22 cellular contexts compared by ENCODE assay signal in the genomic region with DNA sequence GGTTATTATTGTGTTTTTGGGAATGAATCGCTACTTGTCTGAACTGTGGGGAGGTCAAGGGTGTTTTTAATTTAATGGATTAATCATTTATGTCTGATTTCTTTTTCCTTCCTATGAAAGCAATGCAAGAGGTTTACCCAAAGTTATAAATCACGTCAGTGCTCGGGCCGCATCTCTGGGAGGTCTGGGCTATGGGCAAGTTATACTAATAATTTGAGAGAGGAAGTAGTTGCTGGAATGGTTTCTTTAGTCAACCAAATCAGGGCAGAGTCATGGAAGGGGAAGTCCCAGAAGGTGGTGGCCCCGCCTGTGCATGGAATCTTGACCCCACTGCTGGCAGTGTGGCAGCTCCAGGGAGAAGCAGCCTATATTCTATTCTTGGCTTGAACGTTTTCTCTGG.
A peak's percentile ranks its signal among the peaks of the same experiment; 100 is the strongest.
DNase-seq lines count a peak whose midpoint lies in the region; ATAC-seq and TF ChIP-seq lines count a peak whose summit lies in the region.
"Had no signal": no experiment of that assay in that cellular context is flagged by ENCODE, and none has a peak within 500 bp of the region (broad histone marks: within the 10 kb centered on the region; RNA-seq: fewer than 3 reads in every experiment).

No MANE protein-coding gene starts in this region.

- WGBS in aorta, 2 donors, result 81 to 87% methylated on average over 6 of the region's 6 CpGs
- WGBS in psoas muscle, 3 donors, result 73 to 84% (median 81%) methylated on average over 6 of the region's 6 CpGs

- H3K36me3 ChIP-seq in aorta (ENCODE audit: control insufficient read depth in 1 of 2, insufficient read depth in 2 of 2, low read length in 1 of 2), result no peaks in the 10 kb centered on the region
- H3K36me3 ChIP-seq in psoas muscle (ENCODE audit: insufficient read depth in 1 of 2, low read depth in 1 of 2), result no peaks in the 10 kb centered on the region
- H3K36me3 ChIP-seq: thoracic aorta had no signal

- no peaks in the 10 kb centered on the region for H3K27me3 ChIP-seq in aorta (ENCODE audit: control insufficient read depth in 1 of 2, insufficient read depth in 2 of 2, low read length in 1 of 2)
- no peaks in the 10 kb centered on the region for H3K27me3 ChIP-seq in psoas muscle (ENCODE audit: insufficient read depth in 3 of 3, low read length in 2 of 3)

- no peak for TF ChIP-seq CTCF in HFF-Myc (IDR thresholded peaks at IDR 0.05; ENCODE audit: low read depth, low read length, missing control alignments)
- TF ChIP-seq CTCF in psoas muscle (IDR thresholded peaks at IDR 0.05), result no peak

- peak; percentile 48 for ATAC-seq in stimulated activated memory B cell treated with anti-CD40 and anti-IgM and Interleukin-4, amounts not matched to agents 10 μg/mL and 1 μg/mL and 100 μg/mL, for 72 hours
- ATAC-seq in HG03039 (IDR thresholded peaks at IDR 0.05; ENCODE audit: unreplicated experiment) (no peak), aorta (ENCODE audit: low FRiP score) (no peak), psoas muscle (no peak), HG03139 (IDR thresholded peaks at IDR 0.05; ENCODE audit: unreplicated experiment) (no peak)
- ATAC-seq: activated CD8-positive, alpha-beta memory T cell treated with anti-CD3 and anti-CD28 coated beads, Interleukin-2, amount 10 ng/mL, durations not matched to agents 7 days and 5 days had no signal

- H3K27ac ChIP-seq in aorta (ENCODE audit: low read depth in 1 of 2, low read length in 2 of 2) (no peak overlapping the region), psoas muscle (no peak overlapping the region)
- H3K27ac ChIP-seq: PC-9, thoracic aorta had no signal

- H3K36me3 Mint-ChIP-seq in stimulated activated memory B cell treated with anti-CD40 and anti-IgM and Interleukin-4, amounts not matched to agents 10 μg/mL and 1 μg/mL and 100 μg/mL, for 72 hours, result no peaks in the 10 kb centered on the region
- H3K36me3 Mint-ChIP-seq: activated CD8-positive, alpha-beta memory T cell treated with anti-CD3 and anti-CD28 coated beads, Interleukin-2, amount 10 ng/mL, durations not matched to agents 7 days and 5 days; CD8-positive, alpha-beta memory T cell had no signal

- H3K4me1 ChIP-seq in aorta (ENCODE audit: control insufficient read depth in 1 of 2, insufficient read depth in 2 of 2, low read length in 2 of 2), result no peaks in the 10 kb centered on the region
- H3K4me1 ChIP-seq in psoas muscle, result no peaks in the 10 kb centered on the region

- peaks cover 18% of the 10 kb centered on the region for H3K27me3 Mint-ChIP-seq in stimulated activated memory B cell treated with anti-CD40 and anti-IgM and Interleukin-4, amounts not matched to agents 10 μg/mL and 1 μg/mL and 100 μg/mL, for 72 hours

- DNase-seq in HFF-Myc (ENCODE audit: extremely low read depth, low read depth), result peak; percentile 26
- DNase-seq in SKM-1 (lab: John Stamatoyannopoulos, UW; ENCODE audit: unreplicated experiment), result peak; percentile 33
- peak; percentile 28 for DNase-seq in kidney glomerular epithelial cell (lab: John Stamatoyannopoulos, UW)
- no peak for DNase-seq in aorta
- no peak for DNase-seq in psoas muscle
- DNase-seq: activated CD4-positive, alpha-beta T cell treated with anti-CD3 and anti-CD28 coated beads for 4 hours; activated CD8-positive, alpha-beta memory T cell treated with anti-CD3 and anti-CD28 coated beads, Interleukin-2, amount 10 ng/mL, durations not matched to agents 7 days and 5 days; CD8-positive, alpha-beta memory T cell; DMS79; foreskin melanocyte; HFFc6; Karpas-422; NCI-H1417 treated with DMSO at 0.1 percent for 48 hours; NCI-H69; PC-9; SW 1271 had no signal

- peaks cover 11% of the 10 kb centered on the region for H3K4me1 Mint-ChIP-seq in stimulated activated memory B cell treated with anti-CD40 and anti-IgM and Interleukin-4, amounts not matched to agents 10 μg/mL and 1 μg/mL and 100 μg/mL, for 72 hours
- H3K4me1 Mint-ChIP-seq: activated CD8-positive, alpha-beta memory T cell treated with anti-CD3 and anti-CD28 coated beads, Interleukin-2, amount 10 ng/mL, durations not matched to agents 7 days and 5 days; CD8-positive, alpha-beta memory T cell had no signal

- H3K27ac Mint-ChIP-seq in stimulated activated memory B cell treated with anti-CD40 and anti-IgM and Interleukin-4, amounts not matched to agents 10 μg/mL and 1 μg/mL and 100 μg/mL, for 72 hours, result no peak overlapping the region
- H3K27ac Mint-ChIP-seq: activated CD8-positive, alpha-beta memory T cell treated with anti-CD3 and anti-CD28 coated beads, Interleukin-2, amount 10 ng/mL, durations not matched to agents 7 days and 5 days; activated T-helper 2 cell treated with anti-CD3 and anti-CD28 coated beads, Interferon-gamma antibody, Interleukin-2, Interleukin-4, amounts not matched to agents 10 μg/mL and 5 μg/mL and 100 μg/mL, durations not matched to agents 14 hours and 24 hours and 36 hours; CD8-positive, alpha-beta memory T cell; dendritic cell treated with granulocyte-macrophage colony-stimulating factor and Interleukin-4, amounts not matched to agents 40 ng/mL and 50 ng/mL, for 4 days; HFFc6 had no signal

- H3K4me3 Mint-ChIP-seq in stimulated activated memory B cell treated with anti-CD40 and anti-IgM and Interleukin-4, amounts not matched to agents 10 μg/mL and 1 μg/mL and 100 μg/mL, for 72 hours, result no peak overlapping the region
- H3K4me3 Mint-ChIP-seq: activated CD8-positive, alpha-beta memory T cell treated with anti-CD3 and anti-CD28 coated beads, Interleukin-2, amount 10 ng/mL, durations not matched to agents 7 days and 5 days; CD8-positive, alpha-beta memory T cell; dendritic cell treated with granulocyte-macrophage colony-stimulating factor and Interleukin-4, amounts not matched to agents 40 ng/mL and 50 ng/mL, for 4 days; HFFc6 had no signal

- H3K9me3 ChIP-seq in aorta (ENCODE audit: control insufficient read depth, low read length) (no peaks in the 10 kb centered on the region), psoas muscle (no peaks in the 10 kb centered on the region)
- H3K9me3 ChIP-seq: thoracic aorta had no signal

- H3K4me3 ChIP-seq in HFF-Myc (replicated peaks; ENCODE audit: low read depth, low read length) (no peak overlapping the region), aorta (ENCODE audit: low read length in 2 of 2) (no peak overlapping the region), psoas muscle (no peak overlapping the region)
- H3K4me3 ChIP-seq: PC-9, thoracic aorta had no signal

- no peaks in the 10 kb centered on the region for H3K9me3 Mint-ChIP-seq in stimulated activated memory B cell treated with anti-CD40 and anti-IgM and Interleukin-4, amounts not matched to agents 10 μg/mL and 1 μg/mL and 100 μg/mL, for 72 hours
- H3K9me3 Mint-ChIP-seq: activated T-helper 2 cell treated with anti-CD3 and anti-CD28 coated beads, Interferon-gamma antibody, Interleukin-2, Interleukin-4, amounts not matched to agents 10 μg/mL and 5 μg/mL and 100 μg/mL, durations not matched to agents 14 hours and 24 hours and 36 hours; CD8-positive, alpha-beta memory T cell; dendritic cell treated with granulocyte-macrophage colony-stimulating factor and Interleukin-4, amounts not matched to agents 40 ng/mL and 50 ng/mL, for 4 days; HFFc6 had no signal

- intact Hi-C loops in aorta (cut with DNase I), result no loop called here
- intact Hi-C loops in psoas muscle (cut with DNase I), result no loop called here

Comparison
In these comparisons a context has a peak if more than half of its experiments do, and no peak if none do; other contexts are left out.
1. DNase-seq: peak in HFF-Myc (single experiment), SKM-1 (single experiment) and kidney glomerular epithelial cell (single experiment); none in aorta (0 of 2) and psoas muscle (0 of 2).